1 cellular context compared by ENCODE assay signal in the genomic region with DNA sequence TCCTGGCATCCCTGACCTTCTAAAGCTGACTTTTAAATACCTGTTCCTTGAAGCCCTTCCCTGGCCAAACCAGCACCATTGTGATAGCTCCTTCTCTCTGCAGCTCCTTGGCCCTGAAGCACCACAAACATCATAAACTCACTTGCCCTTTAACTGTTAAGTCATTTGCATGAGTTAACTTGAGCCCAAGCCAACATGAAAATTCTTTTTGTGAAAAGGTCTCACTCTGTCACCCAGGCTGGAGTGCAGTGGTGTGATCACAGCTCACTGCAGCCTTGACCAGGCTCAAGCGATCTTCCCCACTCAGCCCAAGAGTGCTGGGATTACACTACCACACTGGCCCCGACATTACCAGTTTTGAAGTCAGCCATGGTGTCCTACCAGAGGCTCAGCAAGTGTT.
TF ChIP-seq lines count a peak whose summit lies in the region.

No MANE protein-coding gene starts in this region.

TF ChIP-seq in H1, 55 proteins besides CTCF, POLR2A, EP300 and RAD21:
- no peak for TF ChIP-seq ZNF274 (IDR thresholded peaks at IDR 0.05; ENCODE audit: borderline replicate concordance, extremely low read depth, low read length)
